In the genomic region with DNA sequence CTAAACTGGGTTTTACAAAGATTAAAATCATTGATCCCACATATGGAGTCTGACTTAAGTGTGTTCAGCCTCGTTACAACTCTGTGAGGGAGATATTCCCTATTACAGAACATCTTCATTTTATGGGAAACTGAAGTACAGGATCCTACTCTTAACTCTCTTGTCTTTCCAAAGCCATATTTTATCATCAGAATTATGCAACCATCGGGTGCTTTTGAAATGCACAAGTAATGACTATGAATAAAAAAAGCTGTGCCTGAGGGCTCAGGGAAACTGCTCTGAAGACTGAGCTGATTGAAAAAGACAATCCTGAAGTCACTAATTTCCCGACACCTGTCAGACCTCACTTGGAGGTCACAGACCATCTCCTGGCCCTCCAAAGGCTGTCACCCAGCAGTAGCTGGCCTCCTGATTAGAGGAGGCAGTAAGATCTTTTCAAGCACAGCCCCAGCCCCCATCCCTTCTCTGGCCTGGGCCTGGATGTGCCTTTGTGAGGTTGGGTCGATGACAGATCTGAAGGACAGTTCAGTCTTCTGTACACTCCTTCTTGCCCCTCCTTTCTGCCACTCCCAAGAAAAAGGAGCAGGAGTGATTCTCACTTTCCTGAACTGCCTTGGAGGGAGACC, we compare ENCODE assay signal across 11 cellular contexts. TPM values are rescaled to one million over a fixed set of nuclear protein-coding genes. Genes with fewer than 3 reads are reported as not detected.
DNase-seq lines count a peak whose midpoint lies in the region; ATAC-seq and TF ChIP-seq lines count a peak whose summit lies in the region.
"Had no signal": no experiment of that assay in that cellular context is flagged by ENCODE, and none has a peak within 500 bp of the region (broad histone marks: within the 10 kb centered on the region; RNA-seq: fewer than 3 reads in every experiment).

No MANE protein-coding gene starts in this region.

- H3K36me3 Mint-ChIP-seq in activated naive CD8-positive, alpha-beta T cell treated with anti-CD3 and anti-CD28 coated beads for 36 hours, result peaks cover 13% of the 10 kb centered on the region

- H3K27me3 ChIP-seq in breast epithelium, result no peaks in the 10 kb centered on the region
- H3K27me3 ChIP-seq in iPS-20b (ENCODE audit: insufficient read depth, low read length), result peaks cover 13% of the 10 kb centered on the region; the same call in 1 of the 2 replicates
- no peaks in the 10 kb centered on the region for H3K27me3 ChIP-seq in thoracic aorta (replicated peaks; ENCODE audit: insufficient read depth)

- no peak overlapping the region for H3K9ac ChIP-seq in iPS-20b (ENCODE audit: low read depth, low read length)

- TF ChIP-seq POLR2A in breast epithelium (IDR thresholded peaks at IDR 0.05), result no peak

- intact Hi-C loops in breast epithelium (cut with DNase I; ENCODE audit: low total_unique reads), result no loop called here

- no peak overlapping the region for H3K4me3 ChIP-seq in breast epithelium
- 0 out of 2 replicates have a peak overlapping the region, but pooled peaks have one; percentile 1 for H3K4me3 ChIP-seq in iPS-20b (ENCODE audit: low read length)
- peak overlapping the region; percentile 23 for H3K4me3 ChIP-seq in thoracic aorta

- no peak overlapping the region for H3K4me3 Mint-ChIP-seq in activated naive CD8-positive, alpha-beta T cell treated with anti-CD3 and anti-CD28 coated beads for 36 hours
- H3K4me3 Mint-ChIP-seq: activated naive CD8-positive, alpha-beta T cell; T-helper 1 cell treated with Interleukin-12 subunit alpha and Interleukin-12 subunit beta and Interleukin-4 antibody, amounts not matched to agents 30 μg/mL and 1 μg/mL, for 36 hours had no signal

- peaks cover 0 to 18% of the 10 kb centered on the region in 2 donors for H3K4me1 ChIP-seq in breast epithelium
- H3K4me1 ChIP-seq in iPS-20b (ENCODE audit: insufficient read depth, low read length), result peaks cover 41% of the 10 kb centered on the region
- peaks cover 31 to 87% of the 10 kb centered on the region in 2 donors for H3K4me1 ChIP-seq in thoracic aorta (ENCODE audit: control insufficient read depth in 1 of 2, low read depth in 2 of 2)

- TF ChIP-seq CTCF in breast epithelium (IDR thresholded peaks at IDR 0.05) (no peak), thoracic aorta (IDR thresholded peaks at IDR 0.05) (no peak)

- no peak overlapping the region for H3K27ac Mint-ChIP-seq in activated naive CD8-positive, alpha-beta T cell treated with anti-CD3 and anti-CD28 coated beads for 36 hours
- H3K27ac Mint-ChIP-seq: activated naive CD8-positive, alpha-beta T cell; T-helper 1 cell treated with Interleukin-12 subunit alpha and Interleukin-12 subunit beta and Interleukin-4 antibody, amounts not matched to agents 30 μg/mL and 1 μg/mL, for 36 hours had no signal

- H3K9me3 ChIP-seq in breast epithelium, result no peaks in the 10 kb centered on the region
- H3K9me3 ChIP-seq in iPS-20b (ENCODE audit: insufficient read depth, low read depth, low read length), result no peaks in the 10 kb centered on the region
- no peaks in the 10 kb centered on the region for H3K9me3 ChIP-seq in thoracic aorta

- H3K27ac ChIP-seq in breast epithelium (peak overlapping the region; percentile 89 to 91), iPS-20b (ENCODE audit: low read length) (no peak overlapping the region), thoracic aorta (peak overlapping the region; percentile 96 to 99)

- H3K27me3 Mint-ChIP-seq in activated naive CD8-positive, alpha-beta T cell treated with anti-CD3 and anti-CD28 coated beads for 36 hours, result no peaks in the 10 kb centered on the region
- H3K27me3 Mint-ChIP-seq: activated naive CD8-positive, alpha-beta T cell had no signal

- ATAC-seq in thoracic aorta (ENCODE audit: insufficient number of reproducible peaks, low FRiP score, low read depth), result no peak
- ATAC-seq in HG03439 (IDR thresholded peaks at IDR 0.05; ENCODE audit: unreplicated experiment), result no peak

- H3K36me3 ChIP-seq in breast epithelium (no peaks in the 10 kb centered on the region), iPS-20b (ENCODE audit: insufficient read depth, low read depth, low read length) (no peaks in the 10 kb centered on the region), thoracic aorta (no peaks in the 10 kb centered on the region)

- DNase-seq in MV-4-11 (lab: John Stamatoyannopoulos, UW), result peak; percentile 39
- DNase-seq in breast epithelium (ENCODE audit: low spot score in 2 of 2), result no peak
- no peak for DNase-seq in thoracic aorta (ENCODE audit: low spot score)
- no peak for DNase-seq in stimulated activated CD4-positive, alpha-beta T cell treated with anti-CD3 and anti-CD28 coated beads, Interleukin-2, amount 100 ng/mL, for 24 hours
- DNase-seq in activated naive CD8-positive, alpha-beta T cell treated with anti-CD3 and anti-CD28 coated beads for 36 hours, result no peak
- DNase-seq: NCI-H1092 treated with DMSO at 0.1 percent for 48 hours, NCI-H774 had no signal

- H3K9me3 Mint-ChIP-seq in activated naive CD8-positive, alpha-beta T cell treated with anti-CD3 and anti-CD28 coated beads for 36 hours, result no peaks in the 10 kb centered on the region
- H3K9me3 Mint-ChIP-seq: T-helper 1 cell treated with Interleukin-12 subunit alpha and Interleukin-12 subunit beta and Interleukin-4 antibody, amounts not matched to agents 30 μg/mL and 1 μg/mL, for 36 hours had no signal

- peaks cover 48% of the 10 kb centered on the region for H3K4me1 Mint-ChIP-seq in activated naive CD8-positive, alpha-beta T cell treated with anti-CD3 and anti-CD28 coated beads for 36 hours

RNA-seq across cellular contexts. Expression of gene AKAP1, which starts 5.6 kb away (rescaled TPM):
- total RNA-seq in breast epithelium (10 to 100 TPM; 38.1 to 87.7 (median 63.9) TPM), thoracic aorta (100 to 1,000 TPM in 1 of 2 donors, 10 to 100 TPM in 1; 96.9 to 132 TPM)
- total RNA-seq in activated naive CD8-positive, alpha-beta T cell treated with anti-CD3 and anti-CD28 coated beads for 36 hours, result 10 to 100 TPM; 39.5 to 43.2 TPM

Comparison
In these comparisons a context has a peak if more than half of its experiments do, and no peak if none do; other contexts are left out.
1. H3K4me3 ChIP-seq: peak in iPS-20b (single experiment) and thoracic aorta (single experiment); none in breast epithelium (0 of 3).